ENCODE assay signal across 8 cellular contexts in genomic region chr1:117060441-117061317, GRCh38. TPM values are rescaled to one million over a fixed set of nuclear protein-coding genes. Genes with fewer than 3 reads are reported as not detected.
DNase-seq lines count a peak whose midpoint lies in the region; ATAC-seq and TF ChIP-seq lines count a peak whose summit lies in the region.

No MANE protein-coding gene starts in this region.

- no peak overlapping the region for H4K5ac ChIP-seq in mesendoderm (ENCODE audit: low read length)

- no peak overlapping the region for H2BK15ac ChIP-seq in mesendoderm (replicated peaks; ENCODE audit: low read depth)

- peak overlapping the region; percentile 84 for H3K27ac ChIP-seq in C4-2B
- H3K27ac ChIP-seq in Panc1 (ENCODE audit: low read length), result peak overlapping the region; percentile 68
- peak overlapping the region; percentile 79 for H3K27ac ChIP-seq in effector memory CD4-positive, alpha-beta T cell (ENCODE audit: insufficient read depth, low read length, poor library complexity, severe bottlenecking)
- peak overlapping the region; percentile 42 for H3K27ac ChIP-seq in mesendoderm (ENCODE audit: low read depth, low read length)
- H3K27ac ChIP-seq in uterus, result peak overlapping the region in 1 of 2 donors; percentile 58

- H3K18ac ChIP-seq in mesendoderm (ENCODE audit: low read length), result no peak overlapping the region

- ATAC-seq in HG02973 (IDR thresholded peaks at IDR 0.05; ENCODE audit: unreplicated experiment) (peak; percentile 3), Panc1 (peak; percentile 45), HG02623 (IDR thresholded peaks at IDR 0.05; ENCODE audit: unreplicated experiment) (no peak)

- no peak overlapping the region for H2BK5ac ChIP-seq in mesendoderm (ENCODE audit: low read length)

- H3K79me1 ChIP-seq in mesendoderm (ENCODE audit: low read length), result peaks cover 1% of the 10 kb centered on the region

- CTCF ChIA-PET in Panc1 (lab: Charles Lee), result interaction anchor here (0.6 to 1.1 kb wide), 3 partner anchors 207 to 687 kb away, joined by 3 to 7 read pairs (median 4); partner anchors contain the start of gene ATP1A1

- intact Hi-C loops in Panc1 (cut with micrococcal nuclease; ENCODE audit: unreplicated experiment), result no loop called here
- intact Hi-C loops in uterus (cut with DNase I; ENCODE audit: low total_unique reads), result loop anchor here (5.0 to 10.0 kb wide), 2 partner anchors 62 to 486 kb away; partner anchors contain the start of genes CD58 and TRIM45

- BruUV-seq in Panc1 (replicated peaks; lab: Mats Ljungman, UMichigan), result TSS peak; percentile 91

- H3K4me1 ChIP-seq in Panc1 (ENCODE audit: control insufficient read depth, insufficient read depth, low read length) (peaks cover 9% of the 10 kb centered on the region; the same call in 1 of the 2 replicates), mesendoderm (ENCODE audit: control insufficient read depth, low read depth, low read length) (no peaks in the 10 kb centered on the region), uterus (peaks cover 0 to 5% of the 10 kb centered on the region in 2 donors)
- H3K4me1 ChIP-seq in effector memory CD4-positive, alpha-beta T cell (ENCODE audit: control insufficient read depth, insufficient read depth, low read length, poor library complexity, severe bottlenecking), result peaks cover 7% of the 10 kb centered on the region

- H3K56ac ChIP-seq in mesendoderm (ENCODE audit: low read length), result peak overlapping the region; percentile 86

- H3K4ac ChIP-seq in mesendoderm (ENCODE audit: low read depth, low read length), result no peak overlapping the region

- peak overlapping the region; percentile 73 to 85 for H3K4me3 ChIP-seq in Panc1 (ENCODE audit: low read depth in 2 of 2, low read length in 2 of 2)
- peak overlapping the region; percentile 75 for H3K4me3 ChIP-seq in effector memory CD4-positive, alpha-beta T cell (ENCODE audit: insufficient read depth, low read depth, low read length, poor library complexity, severe bottlenecking)
- peak overlapping the region; percentile 84 for H3K4me3 ChIP-seq in mesendoderm (ENCODE audit: low read length)
- H3K4me3 ChIP-seq in uterus, result peak overlapping the region; percentile 57 to 58

- no peak overlapping the region for H4K8ac ChIP-seq in mesendoderm (ENCODE audit: low read depth, low read length)

- peak overlapping the region; percentile 81 for H3K9ac ChIP-seq in mesendoderm (ENCODE audit: low read length)

- H3K36me3 ChIP-seq in Panc1 (ENCODE audit: control insufficient read depth, insufficient read depth, low read length) (peaks cover 4% of the 10 kb centered on the region), mesendoderm (ENCODE audit: control insufficient read depth, insufficient read depth, low read length) (no peaks in the 10 kb centered on the region), uterus (no peaks in the 10 kb centered on the region)
- H3K36me3 ChIP-seq in effector memory CD4-positive, alpha-beta T cell (ENCODE audit: control insufficient read depth, insufficient read depth, low read length), result no peaks in the 10 kb centered on the region

- no peak for TF ChIP-seq POLR2A in uterus (IDR thresholded peaks at IDR 0.05)

- in situ Hi-C loops in GM13977 (cut with MboI; ENCODE audit: low pct_unique_long_range_greater_than_20kb, low sequenced_read_pairs, unreplicated experiment), result loop anchor here (25.0 kb wide), 1 partner anchor 498 kb away; the partner anchor contains the start of gene CD58
- in situ Hi-C loops in Panc1 (cut with HindIII; ENCODE audit: low pct_unique_long_range_greater_than_20kb, low sequenced_read_pairs), result no loop called here

- H2AK5ac ChIP-seq in mesendoderm (ENCODE audit: low read length), result no peak overlapping the region

- H3K79me2 ChIP-seq in mesendoderm (ENCODE audit: control insufficient read depth, insufficient read depth, low read length), result peaks cover 2% of the 10 kb centered on the region

- H3K9me3 ChIP-seq in Panc1 (ENCODE audit: control insufficient read depth, insufficient read depth, low read depth, low read length) (no peaks in the 10 kb centered on the region), uterus (no peaks in the 10 kb centered on the region)
- no peaks in the 10 kb centered on the region for H3K9me3 ChIP-seq in effector memory CD4-positive, alpha-beta T cell (ENCODE audit: control insufficient read depth, low read length)

- WGBS in mesendoderm (ENCODE audit: extremely low coverage, insufficient coverage, low lambda C conversion rate), result no CpG with 5 or more reads among the region's 42 CpGs

- no peak overlapping the region for H2BK120ac ChIP-seq in mesendoderm (ENCODE audit: low read depth, low read length)

- TF ChIP-seq CTCF in C4-2B (conservative IDR thresholded peaks at IDR 0.05) (no peak), GM13977 (IDR thresholded peaks at IDR 0.05; ENCODE audit: extremely low read depth, insufficient read depth, missing control alignments) (no peak), Panc1 (IDR thresholded peaks at IDR 0.05) (no peak), uterus (IDR thresholded peaks at IDR 0.05) (no peak)

- DNase-seq in GM13977 (ENCODE audit: low spot score) (peak; percentile 39), Panc1 (ENCODE audit: low read depth, low spot score) (no peak), mesendoderm (peak; percentile 75), uterus (no peak)
- DNase-seq in effector memory CD4-positive, alpha-beta T cell, result peak in 2 of 3 donors; percentile 22 to 31

- H3K4me2 ChIP-seq in mesendoderm (ENCODE audit: low read length), result peak overlapping the region; percentile 89

- H3K27me3 ChIP-seq in Panc1 (ENCODE audit: control insufficient read depth, insufficient read depth, low read length) (no peaks in the 10 kb centered on the region), mesendoderm (ENCODE audit: insufficient read depth, low read length, poor library complexity) (no peaks in the 10 kb centered on the region), uterus (no peaks in the 10 kb centered on the region)
- no peaks in the 10 kb centered on the region for H3K27me3 ChIP-seq in effector memory CD4-positive, alpha-beta T cell (replicated peaks; ENCODE audit: control insufficient read depth, insufficient read depth, low read length, poor library complexity, severe bottlenecking)

- POLR2A ChIA-PET in Panc1 (lab: Charles Lee), result interaction anchor here (0.6 kb wide), 1 partner anchor 55 kb away, joined by 5 read pairs; no protein-coding TSS in a partner anchor

- H3K23ac ChIP-seq in mesendoderm (ENCODE audit: low read length), result peak overlapping the region; percentile 94

RNA-seq across cellular contexts. Expression of gene TTF2, which starts 0.6 kb away (rescaled TPM):
- total RNA-seq in Panc1 (2021; ENCODE audit: unreplicated experiment), result 32.7 TPM
- 7.3 TPM for polyA plus RNA-seq in Panc1 (2012; ENCODE audit: insufficient read length)
- 39.3 TPM for polyA plus RNA-seq in mesendoderm (2013, experiment 1 of 2)
- 35.5 TPM for polyA plus RNA-seq in mesendoderm (2013, experiment 2 of 2)
- total RNA-seq in uterus, result 10 to 100 TPM in 3 of 4 donors, 1 to 10 TPM in 1; 8.2 to 56.4 (median 17.0) TPM

RNA-seq across cellular contexts. Expression of gene CD101, which starts 59.1 kb away (rescaled TPM):
- total RNA-seq in Panc1 (2021; ENCODE audit: unreplicated experiment) (not detected), uterus (1 to 10 TPM in 3 of 4 donors, not detected in 1; 2.1 to 4.1 (median 2.6) TPM)
- not detected for polyA plus RNA-seq in Panc1 (2012; ENCODE audit: insufficient read length)
- polyA plus RNA-seq in mesendoderm (2013, experiment 1 of 2), result 1.3 TPM
- polyA plus RNA-seq in mesendoderm (2013, experiment 2 of 2), result 1.7 TPM

Comparison
In these comparisons a context has a peak if more than half of its experiments do, and no peak if none do; other contexts are left out.
1. DNase-seq: peak in GM13977 (single experiment), effector memory CD4-positive, alpha-beta T cell (2 of 3) and mesendoderm (single experiment); none in Panc1 (single experiment) and uterus (0 of 2).
2. Peak in every context shown above with its lines, with median percentiles within 50 percentile points of each other: H3K4me3 ChIP-seq.